In genomic region chr13:95915102-95915501, GRCh38 we compare ENCODE assay signal across 35 cellular contexts.
"Had no signal": no experiment of that assay in that cellular context is flagged by ENCODE, and none has a peak within 500 bp of the region (broad histone marks: within the 10 kb centered on the region; RNA-seq: fewer than 3 reads in every experiment).

No MANE protein-coding gene starts in this region.

- H3K27me3 Mint-ChIP-seq: activated B cell treated with CpG ODN at 0.5 μM for 24 hours; activated CD4-positive, alpha-beta memory T cell treated with anti-CD3 and anti-CD28 coated beads, Interleukin-2, amount 10 ng/mL, durations not matched to agents 7 days and 5 days; activated CD4-positive, alpha-beta T cell treated with anti-CD3 and anti-CD28 coated beads, Interleukin-2, amount 10 ng/mL, durations not matched to agents 24 days and 14 days; activated CD8-positive, alpha-beta memory T cell treated with anti-CD3 and anti-CD28 coated beads, Interleukin-2, amount 10 ng/mL, durations not matched to agents 7 days and 5 days; activated naive CD8-positive, alpha-beta T cell; activated naive CD8-positive, alpha-beta T cell treated with anti-CD3 and anti-CD28 coated beads, Interleukin-2, amount 10 ng/mL, durations not matched to agents 7 days and 5 days; activated naive CD8-positive, alpha-beta T cell treated with anti-CD3 and anti-CD28 coated beads, Interleukin-2, amount 50 U/mL, for 24 hours; activated T-cell treated with anti-CD3 and anti-CD28 coated beads, Interleukin-2, amount 50 U/mL, for 24 hours; brain; central memory CD8-positive, alpha-beta T cell had no signal

- H3K36me3 ChIP-seq: cardiac muscle cell had no signal

- DNase-seq: activated B cell treated with CpG ODN at 0.5 μM for 24 hours; activated CD4-positive, alpha-beta memory T cell treated with anti-CD3 and anti-CD28 coated beads, Interleukin-2, amount 10 ng/mL, durations not matched to agents 7 days and 5 days; activated CD4-positive, alpha-beta T cell treated with anti-CD3 and anti-CD28 coated beads for 4 hours; activated CD4-positive, alpha-beta T cell treated with anti-CD3 and anti-CD28 coated beads, Interleukin-2, amount 10 ng/mL, durations not matched to agents 24 days and 14 days; activated CD4-positive, alpha-beta T cell treated with anti-CD3 and anti-CD28 coated beads, Interleukin-2, amount 50 U/mL, for 1 hour; activated CD4-positive, alpha-beta T cell treated with anti-CD3 and anti-CD28 coated beads, Interleukin-2, amount 50 U/mL, for 4 hours; activated CD4-positive, CD25-positive, alpha-beta regulatory T cell treated with anti-CD3 and anti-CD28 coated beads, Interleukin-2, amount 50 U/mL, for 72 hours; activated CD8-positive, alpha-beta memory T cell treated with anti-CD3 and anti-CD28 coated beads for 24 hours; activated CD8-positive, alpha-beta memory T cell treated with anti-CD3 and anti-CD28 coated beads, Interleukin-2, amount 10 ng/mL, durations not matched to agents 7 days and 5 days; activated CD8-positive, alpha-beta memory T cell treated with anti-CD3 and anti-CD28 coated beads, Interleukin-2, amount 50 U/mL, for 48 hours; activated CD8-positive, alpha-beta T cell treated with anti-CD3 and anti-CD28 coated beads, Interleukin-2, amount 10 ng/mL, durations not matched to agents 7 days and 5 days; activated effector memory CD4-positive, alpha-beta T cell treated with Interleukin-2 at 50 U/mL for 16 hours; activated gamma-delta T cell; activated naive CD4-positive, alpha-beta T cell treated with anti-CD3 and anti-CD28 coated beads for 36 hours; activated naive CD4-positive, alpha-beta T cell treated with anti-CD3 and anti-CD28 coated beads, Interleukin-2, amount 50 U/mL, for 16 hours; activated naive CD8-positive, alpha-beta T cell treated with anti-CD3 and anti-CD28 coated beads, Interleukin-2, amount 10 ng/mL, durations not matched to agents 7 days and 5 days; activated naive CD8-positive, alpha-beta T cell treated with anti-CD3 and anti-CD28 coated beads, Interleukin-2, amount 50 U/mL, for 24 hours; activated T-cell treated with anti-CD3 and anti-CD28 coated beads, Interleukin-2, amount 50 U/mL, for 24 hours; activated T-cell treated with anti-CD3 and anti-CD28 coated beads, Interleukin-2, amount 50 U/mL, for 48 hours; amygdala; anterior cingulate cortex; caudate nucleus; cerebellar nuclear complex; T-helper 1 cell; T-helper 2 cell; T-helper 9 cell had no signal

- H3K27me3 ChIP-seq: ascending aorta, cardiac muscle cell had no signal

- H3K4me3 ChIP-seq: ascending aorta, cardiac muscle cell had no signal

- H3K27ac Mint-ChIP-seq: activated B cell treated with CpG ODN at 0.5 μM for 24 hours; activated CD4-positive, alpha-beta memory T cell treated with anti-CD3 and anti-CD28 coated beads, Interleukin-2, amount 10 ng/mL, durations not matched to agents 7 days and 5 days; activated CD4-positive, alpha-beta T cell treated with anti-CD3 and anti-CD28 coated beads, Interleukin-2, amount 10 ng/mL, durations not matched to agents 24 days and 14 days; activated CD8-positive, alpha-beta memory T cell treated with anti-CD3 and anti-CD28 coated beads, Interleukin-2, amount 10 ng/mL, durations not matched to agents 7 days and 5 days; activated CD8-positive, alpha-beta T cell treated with anti-CD3 and anti-CD28 coated beads, Interleukin-2, amount 10 ng/mL, durations not matched to agents 7 days and 5 days; activated naive CD4-positive, alpha-beta T cell treated with anti-CD3 and anti-CD28 coated beads for 36 hours; activated naive CD8-positive, alpha-beta T cell; activated naive CD8-positive, alpha-beta T cell treated with anti-CD3 and anti-CD28 coated beads, Interleukin-2, amount 10 ng/mL, durations not matched to agents 7 days and 5 days; activated naive CD8-positive, alpha-beta T cell treated with anti-CD3 and anti-CD28 coated beads, Interleukin-2, amount 50 U/mL, for 24 hours; activated T-cell treated with anti-CD3 and anti-CD28 coated beads, Interleukin-2, amount 50 U/mL, for 24 hours; activated T-helper 2 cell treated with anti-CD3 and anti-CD28 coated beads, Interferon-gamma antibody, Interleukin-2, Interleukin-4, amounts not matched to agents 10 μg/mL and 5 μg/mL and 100 μg/mL, durations not matched to agents 14 hours and 24 hours and 36 hours; brain; T-helper 1 cell treated with Interleukin-12 subunit alpha and Interleukin-12 subunit beta and Interleukin-4 antibody, amounts not matched to agents 30 μg/mL and 1 μg/mL, for 36 hours; T-helper 2 cell treated with Interferon-gamma antibody and Interleukin-4, amounts not matched to agents 5 μg/mL and 100 μg/mL, for 36 hours had no signal

- H3K27ac ChIP-seq: ascending aorta, cardiac muscle cell, VCaP had no signal

- H3K4me3 Mint-ChIP-seq: activated B cell treated with CpG ODN at 0.5 μM for 24 hours; activated CD4-positive, alpha-beta memory T cell treated with anti-CD3 and anti-CD28 coated beads, Interleukin-2, amount 10 ng/mL, durations not matched to agents 7 days and 5 days; activated CD4-positive, alpha-beta T cell treated with anti-CD3 and anti-CD28 coated beads, Interleukin-2, amount 10 ng/mL, durations not matched to agents 24 days and 14 days; activated CD8-positive, alpha-beta memory T cell treated with anti-CD3 and anti-CD28 coated beads, Interleukin-2, amount 10 ng/mL, durations not matched to agents 7 days and 5 days; activated CD8-positive, alpha-beta T cell treated with anti-CD3 and anti-CD28 coated beads, Interleukin-2, amount 10 ng/mL, durations not matched to agents 7 days and 5 days; activated naive CD4-positive, alpha-beta T cell treated with anti-CD3 and anti-CD28 coated beads for 36 hours; activated naive CD8-positive, alpha-beta T cell; activated naive CD8-positive, alpha-beta T cell treated with anti-CD3 and anti-CD28 coated beads, Interleukin-2, amount 10 ng/mL, durations not matched to agents 7 days and 5 days; activated naive CD8-positive, alpha-beta T cell treated with anti-CD3 and anti-CD28 coated beads, Interleukin-2, amount 50 U/mL, for 24 hours; activated T-cell treated with anti-CD3 and anti-CD28 coated beads, Interleukin-2, amount 50 U/mL, for 24 hours; brain; central memory CD8-positive, alpha-beta T cell; T-helper 1 cell treated with Interleukin-12 subunit alpha and Interleukin-12 subunit beta and Interleukin-4 antibody, amounts not matched to agents 30 μg/mL and 1 μg/mL, for 36 hours; T-helper 2 cell treated with Interferon-gamma antibody and Interleukin-4, amounts not matched to agents 5 μg/mL and 100 μg/mL, for 36 hours had no signal

- H3K9me3 Mint-ChIP-seq: activated naive CD8-positive, alpha-beta T cell treated with anti-CD3 and anti-CD28 coated beads, Interleukin-2, amount 50 U/mL, for 24 hours had no signal

- H3K36me3 Mint-ChIP-seq: activated CD8-positive, alpha-beta memory T cell treated with anti-CD3 and anti-CD28 coated beads, Interleukin-2, amount 10 ng/mL, durations not matched to agents 7 days and 5 days; activated naive CD8-positive, alpha-beta T cell; activated naive CD8-positive, alpha-beta T cell treated with anti-CD3 and anti-CD28 coated beads, Interleukin-2, amount 10 ng/mL, durations not matched to agents 7 days and 5 days had no signal

- H3K4me1 Mint-ChIP-seq: activated B cell treated with CpG ODN at 0.5 μM for 24 hours; activated CD4-positive, alpha-beta memory T cell treated with anti-CD3 and anti-CD28 coated beads, Interleukin-2, amount 10 ng/mL, durations not matched to agents 7 days and 5 days; activated CD4-positive, alpha-beta T cell treated with anti-CD3 and anti-CD28 coated beads, Interleukin-2, amount 10 ng/mL, durations not matched to agents 24 days and 14 days; activated CD8-positive, alpha-beta memory T cell treated with anti-CD3 and anti-CD28 coated beads, Interleukin-2, amount 10 ng/mL, durations not matched to agents 7 days and 5 days; activated naive CD8-positive, alpha-beta T cell treated with anti-CD3 and anti-CD28 coated beads, Interleukin-2, amount 10 ng/mL, durations not matched to agents 7 days and 5 days; activated naive CD8-positive, alpha-beta T cell treated with anti-CD3 and anti-CD28 coated beads, Interleukin-2, amount 50 U/mL, for 24 hours; brain; central memory CD8-positive, alpha-beta T cell had no signal
